Comparison of ENCODE assay signal across 31 cellular contexts in the genomic region with DNA sequence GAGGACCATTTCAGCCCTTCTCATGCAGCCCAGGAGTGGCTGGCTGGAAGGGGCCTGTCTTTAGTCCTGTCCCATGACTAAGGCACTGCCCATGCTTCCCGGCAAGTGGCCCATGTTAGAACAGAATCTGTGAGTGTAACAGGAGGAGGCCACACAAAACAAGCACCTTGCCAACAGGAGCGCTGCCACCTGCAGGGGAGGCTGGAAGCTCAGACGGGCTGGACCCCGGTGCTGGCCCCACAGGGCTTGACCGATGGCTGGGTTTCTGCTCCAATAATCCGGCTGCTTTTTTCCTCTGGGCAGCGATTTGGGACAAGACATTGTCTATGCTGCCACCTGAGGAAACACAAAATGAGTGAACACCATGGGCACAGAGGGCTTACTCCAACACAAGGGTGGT. TPM values are rescaled to one million over a fixed set of nuclear protein-coding genes. Genes with fewer than 3 reads are reported as not detected.
"Had no signal": no experiment of that assay in that cellular context is flagged by ENCODE, and none has a peak within 500 bp of the region (broad histone marks: within the 10 kb centered on the region; RNA-seq: fewer than 3 reads in every experiment).

No MANE protein-coding gene starts in this region.

- H3K27me3 Mint-ChIP-seq: activated CD8-positive, alpha-beta T cell treated with anti-CD3 and anti-CD28 coated beads for 36 hours; activated naive CD8-positive, alpha-beta T cell; activated T-helper 17 cell treated with anti-CD3 and anti-CD28 coated beads, Interleukin-2, amount 50 U/mL, for 72 hours; effector memory CD8-positive, alpha-beta T cell had no signal

- H3K27me3 ChIP-seq: brain microvascular endothelial cell, esophagus squamous epithelium, gastroesophageal sphincter, heart right ventricle had no signal

- H3K4me3 Mint-ChIP-seq: activated CD8-positive, alpha-beta T cell treated with anti-CD3 and anti-CD28 coated beads for 36 hours; activated naive CD8-positive, alpha-beta T cell; activated T-cell treated with anti-CD3 and anti-CD28 coated beads, Interleukin-2, amount 50 U/mL, for 4 hours; activated T-helper 17 cell treated with anti-CD3 and anti-CD28 coated beads, Interleukin-2, amount 50 U/mL, for 72 hours; effector memory CD8-positive, alpha-beta T cell; WTC11 had no signal

- H3K4me1 Mint-ChIP-seq: activated T-helper 17 cell treated with anti-CD3 and anti-CD28 coated beads, Interleukin-2, amount 50 U/mL, for 72 hours; WTC11 had no signal

- H3K4me3 ChIP-seq: esophagus squamous epithelium, gastroesophageal sphincter, heart right ventricle had no signal

- H3K27ac ChIP-seq: brain microvascular endothelial cell, epithelial cell of prostate, esophagus squamous epithelium, gastroesophageal sphincter, heart right ventricle had no signal

- H3K4me1 ChIP-seq: esophagus squamous epithelium, gastroesophageal sphincter, heart right ventricle had no signal

- DNase-seq: activated CD4-positive, alpha-beta T cell treated with anti-CD3 and anti-CD28 coated beads for 1 hour; activated CD4-positive, alpha-beta T cell treated with anti-CD3 and anti-CD28 coated beads for 4 hours; activated CD4-positive, alpha-beta T cell treated with anti-CD3 and anti-CD28 coated beads, Interleukin-2, amount 50 U/mL, for 1 hour; activated CD4-positive, alpha-beta T cell treated with anti-CD3 and anti-CD28 coated beads, Interleukin-2, amount 50 U/mL, for 48 hours; activated CD8-positive, alpha-beta memory T cell treated with anti-CD3 and anti-CD28 coated beads for 24 hours; activated CD8-positive, alpha-beta T cell treated with anti-CD3 and anti-CD28 coated beads for 36 hours; activated effector memory CD4-positive, alpha-beta T cell treated with Interleukin-2 at 50 U/mL for 16 hours; activated gamma-delta T cell treated with Interleukin-2 at 50 U/mL for 16 hours; activated naive CD4-positive, alpha-beta T cell treated with anti-CD3 and anti-CD28 coated beads, Interleukin-2, amount 50 U/mL, for 16 hours; activated naive CD4-positive, alpha-beta T cell treated with Interleukin-2 at 50 U/mL for 16 hours; activated T-cell treated with anti-CD3 and anti-CD28 coated beads, Interleukin-2, amount 50 U/mL, for 4 hours; amniotic stem cell; anterior cingulate cortex; brain microvascular endothelial cell; central memory CD4-positive, alpha-beta T cell; cerebellar nuclear complex; cortex of kidney; dermis blood vessel endothelial cell; effector CD4-positive, alpha-beta T cell; effector memory CD8-positive, alpha-beta T cell; esophagus squamous epithelium; foreskin melanocyte; heart right ventricle; T-helper 2 cell had no signal

- H3K9me3 ChIP-seq: esophagus squamous epithelium had no signal

- H3K27ac Mint-ChIP-seq: activated CD8-positive, alpha-beta T cell treated with anti-CD3 and anti-CD28 coated beads for 36 hours; activated naive CD8-positive, alpha-beta T cell; activated T-helper 17 cell treated with anti-CD3 and anti-CD28 coated beads, Interleukin-2, amount 50 U/mL, for 72 hours; effector memory CD8-positive, alpha-beta T cell; WTC11 had no signal

- H3K9me3 Mint-ChIP-seq: effector memory CD8-positive, alpha-beta T cell; WTC11 had no signal

RNA-seq across cellular contexts. Expression of gene GABBR2, which starts 59.2 kb away (rescaled TPM):
- total RNA-seq: activated CD8-positive, alpha-beta T cell treated with anti-CD3 and anti-CD28 coated beads for 36 hours; activated T-cell treated with anti-CD3 and anti-CD28 coated beads, Interleukin-2, amount 50 U/mL, for 4 hours; activated T-helper 17 cell treated with anti-CD3 and anti-CD28 coated beads, Interleukin-2, amount 50 U/mL, for 72 hours; esophagus squamous epithelium; fibroblast of villous mesenchyme; T-helper 1 cell treated with Interleukin-12 subunit alpha and Interleukin-12 subunit beta and Interleukin-4 antibody, amounts not matched to agents 30 ng/mL and 1 ng/mL, for 36 hours had no signal
